ENCODE assay signal across 9 cellular contexts in the genomic region with DNA sequence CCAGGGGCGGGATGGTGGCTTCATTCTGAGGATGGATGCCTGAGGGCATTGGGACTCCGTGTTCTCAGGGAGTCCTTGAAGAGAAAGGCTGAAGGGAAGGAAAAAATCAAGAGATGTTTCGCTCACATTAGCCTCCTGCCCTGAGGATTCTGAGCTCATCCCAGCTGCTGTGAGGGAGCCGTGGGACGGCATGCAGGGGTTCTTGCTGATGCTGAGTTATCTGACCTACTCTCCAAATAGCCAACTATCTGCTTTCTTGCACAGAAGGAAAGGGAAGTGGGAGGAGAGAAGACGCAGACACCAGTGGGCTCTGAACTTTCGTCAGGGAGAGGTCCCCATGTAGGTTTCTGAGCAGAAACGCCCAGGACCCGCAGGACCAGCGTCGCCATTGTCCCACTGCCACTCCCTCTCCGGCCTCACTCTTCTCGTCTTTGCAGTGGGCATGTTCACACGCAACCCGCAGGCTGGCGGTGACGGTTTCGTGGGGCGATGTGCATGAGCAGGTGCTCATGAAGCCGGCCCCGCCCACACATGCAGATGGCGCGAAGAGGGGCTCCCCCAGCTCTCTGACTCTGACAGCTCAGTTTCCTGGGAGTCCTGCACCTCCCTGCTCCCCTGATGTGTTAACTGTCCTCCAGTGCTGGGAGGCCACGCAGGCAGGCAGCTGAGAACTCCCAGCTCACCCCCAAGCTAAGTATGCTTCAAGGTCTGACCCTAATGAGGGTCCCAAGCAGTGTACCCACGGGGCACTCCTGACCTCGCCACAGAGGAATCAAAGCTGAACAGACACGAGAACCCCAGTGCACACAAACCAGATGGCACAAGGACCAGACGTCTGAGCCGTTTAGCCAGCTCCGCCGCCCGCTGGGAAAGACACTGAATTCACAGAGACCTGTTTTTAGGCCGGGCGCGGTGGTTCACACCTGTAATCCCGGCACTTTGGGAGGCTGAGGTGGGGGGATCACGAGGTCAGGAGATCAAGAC. TPM values are rescaled to one million over a fixed set of nuclear protein-coding genes. Genes with fewer than 3 reads are reported as not detected.
DNase-seq lines count a peak whose midpoint lies in the region; ATAC-seq and TF ChIP-seq lines count a peak whose summit lies in the region.
"Had no signal": no experiment of that assay in that cellular context is flagged by ENCODE, and none has a peak within 500 bp of the region (broad histone marks: within the 10 kb centered on the region; RNA-seq: fewer than 3 reads in every experiment).

No MANE protein-coding gene starts in this region.

- H3K27me3 Mint-ChIP-seq in activated CD4-positive, alpha-beta T cell treated with anti-CD3 and anti-CD28 coated beads for 36 hours = peaks cover 7% of the 10 kb centered on the region
- no peaks in the 10 kb centered on the region for H3K27me3 Mint-ChIP-seq in activated CD4-positive, alpha-beta T cell treated with anti-CD3 and anti-CD28 coated beads, Interleukin-2, amount 10 ng/mL, durations not matched to agents 24 days and 14 days
- no peaks in the 10 kb centered on the region for H3K27me3 Mint-ChIP-seq in activated B cell treated with CpG ODN at 0.5 μM for 24 hours

- peaks cover 3% of the 10 kb centered on the region for H3K4me1 Mint-ChIP-seq in activated CD4-positive, alpha-beta T cell treated with anti-CD3 and anti-CD28 coated beads for 36 hours
- no peaks in the 10 kb centered on the region for H3K4me1 Mint-ChIP-seq in activated CD4-positive, alpha-beta T cell treated with anti-CD3 and anti-CD28 coated beads, Interleukin-2, amount 10 ng/mL, durations not matched to agents 24 days and 14 days
- H3K4me1 Mint-ChIP-seq in activated B cell treated with CpG ODN at 0.5 μM for 24 hours = peaks cover 25% of the 10 kb centered on the region

- no peak overlapping the region for H3K4me3 Mint-ChIP-seq in activated CD4-positive, alpha-beta T cell treated with anti-CD3 and anti-CD28 coated beads for 36 hours
- H3K4me3 Mint-ChIP-seq in activated CD4-positive, alpha-beta T cell treated with anti-CD3 and anti-CD28 coated beads, Interleukin-2, amount 10 ng/mL, durations not matched to agents 24 days and 14 days = no peak overlapping the region
- peak overlapping the region; percentile 71 for H3K4me3 Mint-ChIP-seq in activated B cell treated with CpG ODN at 0.5 μM for 24 hours

- peak; percentile 36 for ATAC-seq in activated CD4-positive, alpha-beta T cell treated with anti-CD3 and anti-CD28 coated beads for 36 hours
- ATAC-seq in HG02759 (IDR thresholded peaks at IDR 0.05; ENCODE audit: unreplicated experiment) = peak; percentile 72
- ATAC-seq in activated B cell treated with CpG ODN at 0.5 μM for 24 hours (ENCODE audit: low read depth) = peak; percentile 82
- ATAC-seq: foreskin keratinocyte had no signal

- peak; percentile 73 for DNase-seq in activated CD4-positive, alpha-beta T cell treated with anti-CD3 and anti-CD28 coated beads for 36 hours
- no peak for DNase-seq in activated CD4-positive, alpha-beta T cell treated with anti-CD3 and anti-CD28 coated beads, Interleukin-2, amount 10 ng/mL, durations not matched to agents 24 days and 14 days
- peak; percentile 67 for DNase-seq in activated B cell treated with CpG ODN at 0.5 μM for 24 hours
- DNase-seq in stimulated activated CD4-positive, alpha-beta T cell treated with anti-CD3 and anti-CD28 coated beads, Interleukin-4, amount 100 ng/mL, for 4 hours = peak; percentile 29 to 41
- DNase-seq in AG08395 (ENCODE audit: low spot score) = no peak
- no peak for DNase-seq in DMS53 treated with DMSO at 0.1 percent for 48 hours (lab: John Stamatoyannopoulos, UW; ENCODE audit: unreplicated experiment)
- DNase-seq in C1 segment of cervical spinal cord (lab: John Stamatoyannopoulos, UW) = no peak
- DNase-seq: foreskin keratinocyte had no signal

- no peak for TF ChIP-seq CTCF in activated B cell treated with CpG ODN at 0.5 μM for 24 hours (IDR thresholded peaks at IDR 0.05)

- H3K36me3 Mint-ChIP-seq in activated CD4-positive, alpha-beta T cell treated with anti-CD3 and anti-CD28 coated beads for 36 hours (ENCODE audit: low read depth) = no peaks in the 10 kb centered on the region
- no peaks in the 10 kb centered on the region for H3K36me3 Mint-ChIP-seq in activated CD4-positive, alpha-beta T cell treated with anti-CD3 and anti-CD28 coated beads, Interleukin-2, amount 10 ng/mL, durations not matched to agents 24 days and 14 days (ENCODE audit: low read depth)
- no peaks in the 10 kb centered on the region for H3K36me3 Mint-ChIP-seq in activated B cell treated with CpG ODN at 0.5 μM for 24 hours (ENCODE audit: low read depth)

- CTCF ChIA-PET in activated CD4-positive, alpha-beta T cell treated with anti-CD3 and anti-CD28 coated beads for 36 hours (lab: Charles Lee) = interaction anchor here (1.0 kb wide), 1 partner anchor 14 kb away, joined by 3 read pairs; no protein-coding TSS in a partner anchor
- CTCF ChIA-PET in activated B cell treated with CpG ODN at 0.5 μM for 24 hours (lab: Charles Lee) = interaction anchor here (1.2 to 1.7 kb wide), 3 partner anchors 9 to 20 kb away, joined by 3 to 13 read pairs (median 5); no protein-coding TSS in a partner anchor

- POLR2A ChIA-PET in activated CD4-positive, alpha-beta T cell treated with anti-CD3 and anti-CD28 coated beads for 36 hours (lab: Charles Lee) = no interaction called here
- POLR2A ChIA-PET in activated B cell treated with CpG ODN at 0.5 μM for 24 hours (lab: Charles Lee) = interaction anchor here (0.7 to 2.7 kb wide), 10 partner anchors 10 to 56 kb away, joined by 3 to 59 read pairs (median 6); a partner anchor contains a TSS

- intact Hi-C loops in activated CD4-positive, alpha-beta T cell treated with anti-CD3 and anti-CD28 coated beads for 36 hours (cut with DNase I, micrococcal nuclease) = no loop called here
- intact Hi-C loops in activated CD4-positive, alpha-beta T cell treated with anti-CD3 and anti-CD28 coated beads, Interleukin-2, amount 10 ng/mL, durations not matched to agents 24 days and 14 days (cut with micrococcal nuclease) = no loop called here
- intact Hi-C loops in activated B cell treated with CpG ODN at 0.5 μM for 24 hours (cut with micrococcal nuclease) = loop anchor here (1.0 to 2.0 kb wide), 5 partner anchors 10 to 55 kb away; a partner anchor contains a TSS

- H3K27ac Mint-ChIP-seq in activated CD4-positive, alpha-beta T cell treated with anti-CD3 and anti-CD28 coated beads for 36 hours = no peak overlapping the region
- H3K27ac Mint-ChIP-seq in activated CD4-positive, alpha-beta T cell treated with anti-CD3 and anti-CD28 coated beads, Interleukin-2, amount 10 ng/mL, durations not matched to agents 24 days and 14 days = no peak overlapping the region
- peak overlapping the region; percentile 72 for H3K27ac Mint-ChIP-seq in activated B cell treated with CpG ODN at 0.5 μM for 24 hours

- H3K9me3 Mint-ChIP-seq in activated CD4-positive, alpha-beta T cell treated with anti-CD3 and anti-CD28 coated beads for 36 hours (ENCODE audit: low read depth) = peaks cover 5% of the 10 kb centered on the region
- peaks cover 7% of the 10 kb centered on the region for H3K9me3 Mint-ChIP-seq in activated CD4-positive, alpha-beta T cell treated with anti-CD3 and anti-CD28 coated beads, Interleukin-2, amount 10 ng/mL, durations not matched to agents 24 days and 14 days
- H3K9me3 Mint-ChIP-seq in activated B cell treated with CpG ODN at 0.5 μM for 24 hours = peaks cover 4% of the 10 kb centered on the region

RNA-seq across cellular contexts. Expression of a gene that starts 13.6 kb away (rescaled TPM):
- under 1 TPM; 0.58 to 0.64 TPM for total RNA-seq in activated CD4-positive, alpha-beta T cell treated with anti-CD3 and anti-CD28 coated beads for 36 hours
- total RNA-seq in activated CD4-positive, alpha-beta T cell treated with anti-CD3 and anti-CD28 coated beads, Interleukin-2, amount 10 ng/mL, durations not matched to agents 24 days and 14 days = 0.28 and 0.63 TPM in 2 replicates
- total RNA-seq in activated B cell treated with CpG ODN at 0.5 μM for 24 hours = 5.2 and 7.0 TPM in 2 replicates

RNA-seq across cellular contexts. Expression of a gene that starts 26.9 kb away (rescaled TPM):
- 10 to 100 TPM; 11.1 to 18.3 TPM for total RNA-seq in activated CD4-positive, alpha-beta T cell treated with anti-CD3 and anti-CD28 coated beads for 36 hours
- 16.0 and 20.9 TPM in 2 replicates for total RNA-seq in activated CD4-positive, alpha-beta T cell treated with anti-CD3 and anti-CD28 coated beads, Interleukin-2, amount 10 ng/mL, durations not matched to agents 24 days and 14 days
- total RNA-seq in activated B cell treated with CpG ODN at 0.5 μM for 24 hours = 104 and 135 TPM in 2 replicates

Comparison
In these comparisons a context has a peak if more than half of its experiments do, and no peak if none do; other contexts are left out.
1. DNase-seq: peak in activated CD4-positive, alpha-beta T cell treated with anti-CD3 and anti-CD28 coated beads for 36 hours (single experiment), activated B cell treated with CpG ODN at 0.5 μM for 24 hours (single experiment) and stimulated activated CD4-positive, alpha-beta T cell treated with anti-CD3 and anti-CD28 coated beads, Interleukin-4, amount 100 ng/mL, for 4 hours (2 of 2); none in activated CD4-positive, alpha-beta T cell treated with anti-CD3 and anti-CD28 coated beads, Interleukin-2, amount 10 ng/mL, durations not matched to agents 24 days and 14 days (single experiment), AG08395 (single experiment), DMS53 treated with DMSO at 0.1 percent for 48 hours (single experiment) and C1 segment of cervical spinal cord (0 of 14).
2. Peak in every context shown above with its lines, with median percentiles within 50 percentile points of each other: ATAC-seq.